In the genomic region with DNA sequence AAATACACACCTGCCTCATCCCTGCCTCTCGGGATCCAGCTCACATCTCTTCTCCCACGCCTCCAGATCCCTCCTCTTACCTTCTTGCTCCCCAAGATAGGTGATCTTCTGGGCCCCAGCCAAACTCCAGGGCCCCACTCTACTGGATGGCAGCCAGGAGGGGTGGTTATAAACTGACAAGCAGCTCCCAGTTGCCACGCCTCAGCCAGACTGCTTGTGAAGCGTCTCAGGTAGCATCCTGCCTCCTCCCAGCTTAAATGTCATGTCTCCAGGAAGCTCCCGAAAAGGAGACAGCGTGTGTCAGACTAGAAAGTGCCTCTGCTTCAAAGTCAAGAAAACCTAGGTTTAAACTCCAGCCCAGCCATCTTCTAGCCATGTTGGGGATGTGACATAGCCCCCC, we compare ENCODE assay signal across 18 cellular contexts.
DNase-seq lines count a peak whose midpoint lies in the region; TF ChIP-seq lines count a peak whose summit lies in the region.
"Had no signal": no experiment of that assay in that cellular context is flagged by ENCODE, and none has a peak within 500 bp of the region (broad histone marks: within the 10 kb centered on the region; RNA-seq: fewer than 3 reads in every experiment).

No MANE protein-coding gene starts in this region.

- TF ChIP-seq POLR2A in testis (IDR thresholded peaks at IDR 0.05): no peak

- H3K27me3 ChIP-seq in parathyroid adenoma (ENCODE audit: control insufficient read depth, insufficient read depth, low read length): no peaks in the 10 kb centered on the region
- H3K27me3 ChIP-seq in testis: no peaks in the 10 kb centered on the region
- H3K27me3 ChIP-seq: BLaER1 treated with 17β-estradiol and CSF1 and Interleukin-3, amounts not matched to agents 10 nM and 100 nM had no signal

- WGBS in testis, 2 donors: 85 to 89% methylated on average over 5 to 6 of the region's 6 CpGs

- DNase-seq in NCI-H748 (lab: John Stamatoyannopoulos, UW; ENCODE audit: unreplicated experiment) (peak; percentile 11), NCI-H748 treated with DMSO at 0.1 percent for 48 hours (lab: John Stamatoyannopoulos, UW) (no peak), NCI-H2029 treated with DMSO at 0.1 percent for 48 hours (lab: John Stamatoyannopoulos, UW) (peak; percentile 41), RPMI8226 (peak; percentile 64), testis (no peak), T-helper 2 cell (no peak)
- DNase-seq: CD8-positive, alpha-beta memory T cell; GDM1; H9; MV-4-11; NCI-H1930; NK-92 treated with Interleukin-12 subunit alpha and Interleukin-12 subunit beta, amount 100 ng/mL, for 24 hours; Right ventricle myocardium superior; SW 1271 had no signal

- H3K9ac ChIP-seq in parathyroid adenoma: no peak overlapping the region
- H3K9ac ChIP-seq: BLaER1 treated with 17β-estradiol and CSF1 and Interleukin-3, amounts not matched to agents 10 nM and 100 nM; KMS-11 had no signal

- no peak overlapping the region for H3K4me2 ChIP-seq in parathyroid adenoma (ENCODE audit: low read length)
- H3K4me2 ChIP-seq: BLaER1 treated with 17β-estradiol and CSF1 and Interleukin-3, amounts not matched to agents 10 nM and 100 nM; KMS-11 had no signal

- no peak for TF ChIP-seq CTCF in parathyroid adenoma (IDR thresholded peaks at IDR 0.05)
- no peak for TF ChIP-seq CTCF in testis (IDR thresholded peaks at IDR 0.05)

- intact Hi-C loops in testis (cut with DNase I; ENCODE audit: low total_unique reads): no loop called here

- H3K36me3 ChIP-seq in parathyroid adenoma (ENCODE audit: control insufficient read depth, insufficient read depth, low read length): no peaks in the 10 kb centered on the region
- H3K36me3 ChIP-seq in testis (ENCODE audit: low read depth, missing control alignments): no peaks in the 10 kb centered on the region
- H3K36me3 ChIP-seq: BLaER1 treated with 17β-estradiol and CSF1 and Interleukin-3, amounts not matched to agents 10 nM and 100 nM had no signal

- H2AFZ ChIP-seq in parathyroid adenoma: peak overlapping the region; percentile 6

- H3K9me3 ChIP-seq in parathyroid adenoma (ENCODE audit: control insufficient read depth, low read length): no peaks in the 10 kb centered on the region
- no peaks in the 10 kb centered on the region for H3K9me3 ChIP-seq in testis
- H3K9me3 ChIP-seq: BLaER1 treated with 17β-estradiol and CSF1 and Interleukin-3, amounts not matched to agents 10 nM and 100 nM had no signal

- no peaks in the 10 kb centered on the region for H3K79me2 ChIP-seq in parathyroid adenoma

- H3K27ac ChIP-seq in parathyroid adenoma (no peak overlapping the region), testis (no peak overlapping the region)
- H3K27ac ChIP-seq: BLaER1 treated with 17β-estradiol and CSF1 and Interleukin-3, amounts not matched to agents 10 nM and 100 nM; HL-60; KMS-11 had no signal

- H3K4me1 ChIP-seq in parathyroid adenoma: peaks cover 13% of the 10 kb centered on the region
- H3K4me1 ChIP-seq in testis: peaks cover 16% of the 10 kb centered on the region

- no peak overlapping the region for H3K4me3 ChIP-seq in parathyroid adenoma (ENCODE audit: low read depth, low read length)
- H3K4me3 ChIP-seq in testis: no peak overlapping the region
- H3K4me3 ChIP-seq: BLaER1 treated with 17β-estradiol and CSF1 and Interleukin-3, amounts not matched to agents 10 nM and 100 nM had no signal

Comparison
In these comparisons a context has a peak if more than half of its experiments do, and no peak if none do; other contexts are left out.
1. DNase-seq: peak in NCI-H748 (single experiment), NCI-H2029 treated with DMSO at 0.1 percent for 48 hours (single experiment) and RPMI8226 (single experiment); none in NCI-H748 treated with DMSO at 0.1 percent for 48 hours (single experiment), testis (single experiment) and T-helper 2 cell (0 of 5).